ENCODE assay signal across 2 cellular contexts in the genomic region with DNA sequence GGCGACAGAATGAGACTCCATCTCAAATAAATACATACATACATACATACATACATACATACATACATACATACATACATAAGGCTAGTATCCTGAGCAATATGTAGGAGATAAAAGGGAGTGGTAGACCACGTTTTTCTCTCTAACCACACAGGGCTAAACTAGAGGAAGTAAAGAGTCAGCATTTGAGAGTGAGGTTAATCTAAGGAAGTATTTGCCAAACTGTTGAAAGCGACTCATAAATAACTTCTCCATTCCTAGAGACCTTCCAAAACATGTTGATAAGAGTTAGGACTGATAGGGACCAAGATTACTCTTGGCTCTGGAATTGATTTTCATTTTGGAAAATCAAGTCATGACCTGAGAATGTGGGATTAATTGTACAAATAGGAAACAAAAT.
TF ChIP-seq lines count a peak whose summit lies in the region.

No MANE protein-coding gene starts in this region.

TF ChIP-seq in K562, 482 proteins besides CTCF, POLR2A, EP300 and RAD21 (continued from another document):
- peak; percentile 36; the same call in 1 of the 2 replicates for TF ChIP-seq C11orf30 (IDR thresholded peaks at IDR 0.05; ENCODE audit: low read depth)
- 0 out of 2 replicates have a peak, but pooled peaks have one; percentile 19 for TF ChIP-seq ETV1 (tag; conservative IDR thresholded peaks at IDR 0.05; ENCODE audit: low read depth)
- TF ChIP-seq RCOR1 (IDR thresholded peaks at IDR 0.05; ENCODE audit: borderline replicate concordance in 1 of 2, low read depth in 2 of 2, low read length in 2 of 2) = peak in 1 of 2 experiments; percentile 47; a peak in 1 of 4 replicates
- TF ChIP-seq KAT7 (CRISPR knock-in tag; IDR thresholded peaks at IDR 0.05; ENCODE audit: borderline replicate concordance) = no peak
- peak; percentile 85 for TF ChIP-seq HMBOX1 (IDR thresholded peaks at IDR 0.05)
- 0 out of 2 replicates have a peak, but pooled peaks have one; percentile 59 for TF ChIP-seq KAT8 (IDR thresholded peaks at IDR 0.05; ENCODE audit: low read depth)
- TF ChIP-seq SMARCE1 (IDR thresholded peaks at IDR 0.05) = peak; percentile 32; the same call in 1 of the 2 replicates
- no peak for TF ChIP-seq PRDM10 (IDR thresholded peaks at IDR 0.05; ENCODE audit: partially characterized antibody)
- no peak for TF ChIP-seq PBX2 (CRISPR knock-in tag; IDR thresholded peaks at IDR 0.05; ENCODE audit: low read depth)
- peak; percentile 75 for TF ChIP-seq PBX2 (tag; conservative IDR thresholded peaks at IDR 0.05; ENCODE audit: low read depth)
- TF ChIP-seq TEAD4 (IDR thresholded peaks at IDR 0.05; ENCODE audit: low read length) = peak; percentile 37; the same call in 1 of the 2 replicates
- no peak for TF ChIP-seq TEAD4 (CRISPR knock-in tag; IDR thresholded peaks at IDR 0.05; ENCODE audit: borderline replicate concordance)
- TF ChIP-seq MEIS2 (IDR thresholded peaks at IDR 0.05; ENCODE audit: partially characterized antibody) = peak; percentile 88
- TF ChIP-seq CEBPB (tag; IDR thresholded peaks at IDR 0.05) = peak; percentile 46; the same call in 1 of the 2 replicates

TF ChIP-seq in GM12891, 5 proteins besides CTCF, POLR2A, EP300 and RAD21 (continued from another document):
- TF ChIP-seq PAX5 (IDR thresholded peaks at IDR 0.05; ENCODE audit: insufficient read depth, low read length, severe bottlenecking) (no peak), POLR2AphosphoS5 (IDR thresholded peaks at IDR 0.05; ENCODE audit: low read depth, low read length) (no peak)
TF ChIP-seq in GM12891: peak in this region for 0.
